8 cellular contexts compared by ENCODE assay signal in genomic region chr16:67108931-67109406, GRCh38. TPM values are rescaled to one million over a fixed set of nuclear protein-coding genes. Genes with fewer than 3 reads are reported as not detected.
DNase-seq lines count a peak whose midpoint lies in the region; ATAC-seq and TF ChIP-seq lines count a peak whose summit lies in the region.

No MANE protein-coding gene starts in this region.

- DNase-seq in DND-41 (no peak), SJSA1 (ENCODE audit: low read depth in 1 of 2, low spot score in 2 of 2) (no peak), esophagus squamous epithelium (lab: John Stamatoyannopoulos, UW) (no peak), progenitor cell of endocrine pancreas (ENCODE audit: low spot score, unreplicated experiment) (no peak), COLO829 (ENCODE audit: low spot score) (no peak), NCI-H2107 treated with DMSO at 0.1 percent for 48 hours (lab: John Stamatoyannopoulos, UW; ENCODE audit: unreplicated experiment) (no peak), GM10248 (ENCODE audit: extremely low spot score) (no peak)

- peaks cover 35% of the 10 kb centered on the region for H3K4me1 ChIP-seq in DND-41 (ENCODE audit: insufficient read depth, low read length)
- H3K4me1 ChIP-seq in SJSA1 (replicated peaks) = peaks cover 17% of the 10 kb centered on the region
- H3K4me1 ChIP-seq in esophagus squamous epithelium = peaks cover 22 to 77% (median 55%) of the 10 kb centered on the region in 3 donors

- peak overlapping the region; percentile 97 for H2AFZ ChIP-seq in DND-41 (ENCODE audit: low read depth, low read length)

- peaks cover 18% of the 10 kb centered on the region for H3K4me1 Mint-ChIP-seq in progenitor cell of endocrine pancreas (ENCODE audit: low read depth)

- H3K4me3 ChIP-seq in DND-41 (ENCODE audit: low read depth in 1 of 2, low read length in 2 of 2) = peak overlapping the region; percentile 93 to 99; a peak in 3 of 4 replicates
- peak overlapping the region; percentile 70 for H3K4me3 ChIP-seq in SJSA1
- H3K4me3 ChIP-seq in esophagus squamous epithelium = peak overlapping the region; percentile 80 to 99 (median 86)

- H3K4me3 Mint-ChIP-seq in progenitor cell of endocrine pancreas (ENCODE audit: low read depth) = peak overlapping the region; percentile 98

- peaks cover 40% of the 10 kb centered on the region for H3K79me2 ChIP-seq in DND-41 (ENCODE audit: insufficient read depth, low read length)

- H3K36me3 Mint-ChIP-seq in progenitor cell of endocrine pancreas (ENCODE audit: insufficient read depth) = peaks cover 2% of the 10 kb centered on the region

- H3K27ac Mint-ChIP-seq in progenitor cell of endocrine pancreas = peak overlapping the region; percentile 96

- no peaks in the 10 kb centered on the region for H3K27me3 Mint-ChIP-seq in progenitor cell of endocrine pancreas

- peak overlapping the region; percentile 76 for H3K9ac ChIP-seq in DND-41 (ENCODE audit: low read depth, low read length)

- no peak for TF ChIP-seq CTCF in DND-41 (IDR thresholded peaks at IDR 0.05; ENCODE audit: borderline replicate concordance, extremely low read depth, low read length, poor library complexity, severe bottlenecking)
- no peak for TF ChIP-seq CTCF in esophagus squamous epithelium (IDR thresholded peaks at IDR 0.05)
- no peak for TF ChIP-seq CTCF in progenitor cell of endocrine pancreas (IDR thresholded peaks at IDR 0.05; ENCODE audit: unreplicated experiment)
- no peak for TF ChIP-seq CTCF in GM10248 (IDR thresholded peaks at IDR 0.05; ENCODE audit: control extremely low read depth, extremely low read depth, low read depth, missing control alignments)

- H3K27ac ChIP-seq in DND-41 (ENCODE audit: low read length) = peak overlapping the region; percentile 77
- no peak overlapping the region for H3K27ac ChIP-seq in SJSA1
- peak overlapping the region; percentile 79 to 89 (median 84) for H3K27ac ChIP-seq in esophagus squamous epithelium

- H3K4me2 ChIP-seq in DND-41 (ENCODE audit: insufficient read depth, low read length) = peak overlapping the region; percentile 99

- H4K20me1 ChIP-seq in DND-41 (ENCODE audit: insufficient read depth, low read length) = peaks cover 14% of the 10 kb centered on the region; the same call in 1 of the 2 replicates

- POLR2A ChIA-PET in GM10248 (lab: Yijun Ruan, JAX) = no interaction called here

- H3K9me3 ChIP-seq in DND-41 (ENCODE audit: insufficient read depth, low read length, severe bottlenecking) (no peaks in the 10 kb centered on the region), SJSA1 (replicated peaks) (no peaks in the 10 kb centered on the region), esophagus squamous epithelium (no peaks in the 10 kb centered on the region)

- intact Hi-C loops in esophagus squamous epithelium (cut with DNase I) = no loop called here

- H3K27me3 ChIP-seq in DND-41 (ENCODE audit: insufficient read depth, low read length, poor library complexity) = no peaks in the 10 kb centered on the region
- no peaks in the 10 kb centered on the region for H3K27me3 ChIP-seq in SJSA1 (replicated peaks)
- no peaks in the 10 kb centered on the region for H3K27me3 ChIP-seq in esophagus squamous epithelium

- WGBS in esophagus squamous epithelium, 2 donors = 73 to 92% methylated on average over 7 to 8 of the region's 18 CpGs

- CTCF ChIA-PET in GM10248 (lab: Yijun Ruan, JAX) = interaction anchor here (2.2 kb wide), 1 partner anchor 91 kb away, joined by 8 read pairs; no protein-coding TSS in a partner anchor

- peaks cover 6% of the 10 kb centered on the region for H3K36me3 ChIP-seq in DND-41 (ENCODE audit: insufficient read depth, low read length)
- H3K36me3 ChIP-seq in SJSA1 = peaks cover 13% of the 10 kb centered on the region
- no peaks in the 10 kb centered on the region for H3K36me3 ChIP-seq in esophagus squamous epithelium

- no peak for ATAC-seq in DND-41 (ENCODE audit: insufficient read depth, low read depth)
- ATAC-seq in HG02642 (IDR thresholded peaks at IDR 0.05; ENCODE audit: poor library complexity, unreplicated experiment) = no peak

- H3K9me3 Mint-ChIP-seq in progenitor cell of endocrine pancreas (ENCODE audit: low read depth) = no peaks in the 10 kb centered on the region

- no peak for TF ChIP-seq POLR2A in esophagus squamous epithelium (IDR thresholded peaks at IDR 0.05)

RNA-seq across cellular contexts. Expression of gene PHAF1, which starts 0.8 kb away (rescaled TPM):
- total RNA-seq in SJSA1 (2014; rRNA removed; shearing (Covaris generic)) = 18.7 and 28.8 TPM in 2 replicates
- 10 to 100 TPM; 14.2 to 22.5 (median 19.3) TPM for total RNA-seq in esophagus squamous epithelium
- 20.4 and 21.0 TPM in 2 replicates for total RNA-seq in progenitor cell of endocrine pancreas

RNA-seq across cellular contexts. Expression of gene B3GNT9, which starts 41.8 kb away (rescaled TPM):
- total RNA-seq in SJSA1 (2014; rRNA removed; shearing (Covaris generic)) = 34.5 and 36.1 TPM in 2 replicates
- total RNA-seq in esophagus squamous epithelium (10 to 100 TPM in 2 of 4 donors, 1 to 10 TPM in 2; 4.1 to 13.1 (median 8.4) TPM), progenitor cell of endocrine pancreas (5.1 TPM in 2 replicates)

RNA-seq across cellular contexts. Expression of gene TRADD, which starts 50.7 kb away (rescaled TPM):
- total RNA-seq in SJSA1 (2014; rRNA removed; shearing (Covaris generic)) = 25.5 and 46.7 TPM in 2 replicates
- total RNA-seq in esophagus squamous epithelium = 10 to 100 TPM; 27.7 to 39.8 (median 35.5) TPM
- 5.6 and 6.6 TPM in 2 replicates for total RNA-seq in progenitor cell of endocrine pancreas

RNA-seq across cellular contexts. Expression of gene FBXL8, which starts 50.8 kb away (rescaled TPM):
- 11.7 and 24.2 TPM in 2 replicates for total RNA-seq in SJSA1 (2014; rRNA removed; shearing (Covaris generic))
- 10 to 100 TPM in 3 of 4 donors, 1 to 10 TPM in 1; 10.0 to 34.5 (median 19.9) TPM for total RNA-seq in esophagus squamous epithelium
- 1.7 and 2.1 TPM in 2 replicates for total RNA-seq in progenitor cell of endocrine pancreas

RNA-seq across cellular contexts. Expression of gene HSF4, which starts 55.6 kb away (rescaled TPM):
- 3.9 and 12.8 TPM in 2 replicates for total RNA-seq in SJSA1 (2014; rRNA removed; shearing (Covaris generic))
- total RNA-seq in esophagus squamous epithelium (10 to 100 TPM in 3 of 4 donors, 1 to 10 TPM in 1; 3.7 to 59.5 (median 19.6) TPM), progenitor cell of endocrine pancreas (2.2 and 6.8 TPM in 2 replicates)
